ENCODE assay signal across 8 cellular contexts in the genomic region with DNA sequence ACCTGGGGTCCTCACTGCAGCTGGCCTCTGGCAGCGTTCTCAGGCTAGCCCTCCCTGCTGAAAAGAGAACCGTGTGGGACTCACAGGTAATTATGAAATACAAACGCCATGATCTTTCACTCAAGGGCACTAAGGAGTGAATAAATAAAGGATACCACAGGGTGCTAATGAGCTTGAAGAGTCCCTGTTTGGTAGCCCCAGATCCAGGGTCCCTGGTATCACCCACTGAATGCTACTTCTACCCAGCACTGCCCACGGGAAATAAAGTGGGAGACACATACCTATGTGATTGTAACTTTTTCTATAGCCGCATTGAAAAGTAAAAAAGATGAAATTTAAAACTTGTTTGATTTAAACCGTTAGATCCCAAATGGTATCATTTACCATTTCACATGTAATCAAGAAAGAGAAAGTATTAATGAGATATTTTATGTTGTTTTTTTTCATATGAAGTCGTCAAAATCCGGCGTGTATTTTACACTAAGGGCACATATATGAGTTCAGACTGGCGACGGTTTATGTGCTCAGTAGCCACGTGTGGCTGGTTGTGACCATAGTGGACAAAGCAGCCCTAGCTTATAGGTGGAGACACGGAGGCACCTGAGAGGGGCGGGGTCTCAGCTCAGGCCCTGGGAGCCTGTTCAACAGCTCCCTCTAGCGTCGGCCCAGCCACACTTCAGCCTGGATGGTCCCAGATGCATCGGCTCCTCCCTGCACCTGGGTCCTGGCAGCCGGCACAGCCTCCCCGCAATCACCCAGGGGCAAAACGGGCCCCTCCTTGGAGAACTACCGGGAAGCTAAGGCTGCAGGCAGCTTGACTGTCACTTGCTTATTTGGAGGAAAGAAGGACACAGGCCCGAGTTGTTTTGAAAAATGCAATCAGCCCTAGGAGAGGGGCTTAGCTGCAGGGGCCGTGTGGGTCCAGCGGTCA. TPM values are rescaled to one million over a fixed set of nuclear protein-coding genes. Genes with fewer than 3 reads are reported as not detected.
A peak's percentile ranks its signal among the peaks of the same experiment; 100 is the strongest.
DNase-seq lines count a peak whose midpoint lies in the region; ATAC-seq, FAIRE-seq and TF ChIP-seq lines count a peak whose summit lies in the region.

No MANE protein-coding gene starts in this region.

- 19 to 20% methylated on average over 24 of the region's 24 CpGs for WGBS in lower leg skin, 2 donors

- no peaks in the 10 kb centered on the region for H3K36me3 ChIP-seq in BJ (ENCODE audit: control insufficient read depth, insufficient read depth, low read length)

- FAIRE-seq in GM19239 (lab: Jason Lieb, UNC): peak; percentile 80

- DNase-seq in BJ (ENCODE audit: low read depth) (no peak), GM19239 (ENCODE audit: insufficient read length, low spot score) (peak; percentile 80), NCI-H460 (ENCODE audit: extremely low read depth, low read depth) (peak; percentile 86), coronary artery (ENCODE audit: low spot score) (no peak), lower leg skin (ENCODE audit: low spot score in 2 of 2) (peak; percentile 76 to 96)
- peak; percentile 90 for DNase-seq in activated CD4-positive, alpha-beta T cell treated with anti-CD3 and anti-CD28 coated beads for 48 hours
- DNase-seq in stimulated activated CD4-positive, alpha-beta T cell treated with anti-CD3 and anti-CD28 coated beads, TNF-alpha, amount 100 ng/mL, for 4 hours (ENCODE audit: low read depth in 3 of 3): peak; percentile 64 to 74 (median 69)

- TF ChIP-seq CTCF in BJ (IDR thresholded peaks at IDR 0.05; ENCODE audit: insufficient read depth, low read depth, low read length) (peak; percentile 98), coronary artery (IDR thresholded peaks at IDR 0.05) (peak; percentile 79), lower leg skin (IDR thresholded peaks at IDR 0.05) (peak in 1 of 3 donors; percentile 81)

- TF ChIP-seq POLR2A in lower leg skin (IDR thresholded peaks at IDR 0.05): no peak

- POLR2A ChIA-PET in BJ (lab: Charles Lee): no interaction called here

- CTCF ChIA-PET in BJ (lab: Yijun Ruan, JAX): interaction anchor here (0.6 to 8.1 kb wide), 53 partner anchors 10 to 597 kb away, joined by 3 to 136 read pairs (median 4); a partner anchor contains a TSS

- no peak overlapping the region for H3K4me3 ChIP-seq in BJ (ENCODE audit: low read depth, low read length)
- no peak overlapping the region for H3K4me3 ChIP-seq in coronary artery
- H3K4me3 ChIP-seq in lower leg skin (ENCODE audit: low read depth, poor library complexity, severe bottlenecking): no peak overlapping the region

- H3K27ac ChIP-seq in coronary artery: peak overlapping the region in 1 of 2 donors; percentile 94

- no peaks in the 10 kb centered on the region for H3K27me3 ChIP-seq in BJ (ENCODE audit: control insufficient read depth, insufficient read depth, low read length)

- intact Hi-C loops in lower leg skin (cut with DNase I; ENCODE audit: low total_unique reads): no loop called here

- ATAC-seq in HG03432 (IDR thresholded peaks at IDR 0.05; ENCODE audit: unreplicated experiment): peak; percentile 55

RNA-seq across cellular contexts. Expression of a gene that starts 39.2 kb away (rescaled TPM):
- 86.9 and 167 TPM in 2 replicates for polyA plus RNA-seq in BJ (2011; rRNA removed)
- 46.7 and 64.1 TPM in 2 replicates for polyA minus RNA-seq in BJ (2011; rRNA and poly(A)+ RNA removed)
- 630 and 656 TPM in 2 replicates for total RNA-seq in NCI-H460 (2014; rRNA removed; shearing (Covaris generic))
- polyA plus RNA-seq in NCI-H460 (2014; cell fraction: nucleus; rRNA removed): 469 and 518 TPM in 2 replicates
- 10 to 100 TPM; 11.5 to 19.7 (median 17.8) TPM for total RNA-seq in lower leg skin

Comparison
In these comparisons a context has a peak if more than half of its experiments do, and no peak if none do; other contexts are left out.
1. DNase-seq: peak in GM19239 (single experiment), NCI-H460 (single experiment), activated CD4-positive, alpha-beta T cell treated with anti-CD3 and anti-CD28 coated beads for 48 hours (single experiment), lower leg skin (2 of 2) and stimulated activated CD4-positive, alpha-beta T cell treated with anti-CD3 and anti-CD28 coated beads, TNF-alpha, amount 100 ng/mL, for 4 hours (3 of 3); none in BJ (single experiment) and coronary artery (single experiment).
2. RNA of a gene that starts 39.2 kb away (total RNA-seq): 630 to 656 TPM in NCI-H460; 11.5 to 19.7 TPM in lower leg skin; every median in the first group is over 10 times any median in the second.